Comparison of ENCODE assay signal across 1 cellular context in the genomic region with DNA sequence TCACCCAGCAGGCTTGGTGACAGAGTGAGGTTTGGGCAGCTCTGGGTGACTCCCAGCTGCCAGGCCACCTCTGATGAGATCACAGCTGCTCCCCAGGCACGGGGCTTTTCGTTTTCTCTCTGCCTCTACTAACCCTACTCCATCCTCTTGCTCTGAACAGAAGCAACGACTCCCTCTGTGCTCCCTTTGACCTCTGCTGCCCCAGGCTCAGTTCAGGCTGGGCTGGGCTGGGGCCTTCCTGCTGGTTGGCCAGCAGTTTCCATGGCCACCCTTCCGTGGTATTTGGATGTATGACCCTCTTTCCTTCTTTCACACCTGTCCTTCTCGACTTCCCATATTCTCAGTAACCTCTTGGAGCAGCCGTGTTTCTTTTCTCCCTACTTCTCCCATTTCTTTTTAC.
TF ChIP-seq lines count a peak whose summit lies in the region.

No MANE protein-coding gene starts in this region.

TF ChIP-seq in HepG2, 621 proteins besides CTCF, POLR2A, EP300 and RAD21 (continued from another document):
- TF ChIP-seq, protein P1, sequence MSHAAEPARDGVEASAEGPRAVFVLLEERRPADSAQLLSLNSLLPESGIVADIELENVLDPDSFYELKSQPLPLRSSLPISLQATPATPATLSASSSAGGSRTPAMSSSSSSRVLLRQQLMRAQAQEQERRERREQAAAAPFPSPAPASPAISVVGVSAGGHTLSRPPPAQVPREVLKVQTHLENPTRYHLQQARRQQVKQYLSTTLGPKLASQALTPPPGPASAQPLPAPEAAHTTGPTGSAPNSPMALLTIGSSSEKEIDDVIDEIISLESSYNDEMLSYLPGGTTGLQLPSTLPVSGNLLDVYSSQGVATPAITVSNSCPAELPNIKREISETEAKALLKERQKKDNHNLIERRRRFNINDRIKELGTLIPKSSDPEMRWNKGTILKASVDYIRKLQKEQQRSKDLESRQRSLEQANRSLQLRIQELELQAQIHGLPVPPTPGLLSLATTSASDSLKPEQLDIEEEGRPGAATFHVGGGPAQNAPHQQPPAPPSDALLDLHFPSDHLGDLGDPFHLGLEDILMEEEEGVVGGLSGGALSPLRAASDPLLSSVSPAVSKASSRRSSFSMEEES (CRISPR knock-in tag; IDR thresholded peaks at IDR 0.05): no peak
- TF ChIP-seq, protein P2, sequence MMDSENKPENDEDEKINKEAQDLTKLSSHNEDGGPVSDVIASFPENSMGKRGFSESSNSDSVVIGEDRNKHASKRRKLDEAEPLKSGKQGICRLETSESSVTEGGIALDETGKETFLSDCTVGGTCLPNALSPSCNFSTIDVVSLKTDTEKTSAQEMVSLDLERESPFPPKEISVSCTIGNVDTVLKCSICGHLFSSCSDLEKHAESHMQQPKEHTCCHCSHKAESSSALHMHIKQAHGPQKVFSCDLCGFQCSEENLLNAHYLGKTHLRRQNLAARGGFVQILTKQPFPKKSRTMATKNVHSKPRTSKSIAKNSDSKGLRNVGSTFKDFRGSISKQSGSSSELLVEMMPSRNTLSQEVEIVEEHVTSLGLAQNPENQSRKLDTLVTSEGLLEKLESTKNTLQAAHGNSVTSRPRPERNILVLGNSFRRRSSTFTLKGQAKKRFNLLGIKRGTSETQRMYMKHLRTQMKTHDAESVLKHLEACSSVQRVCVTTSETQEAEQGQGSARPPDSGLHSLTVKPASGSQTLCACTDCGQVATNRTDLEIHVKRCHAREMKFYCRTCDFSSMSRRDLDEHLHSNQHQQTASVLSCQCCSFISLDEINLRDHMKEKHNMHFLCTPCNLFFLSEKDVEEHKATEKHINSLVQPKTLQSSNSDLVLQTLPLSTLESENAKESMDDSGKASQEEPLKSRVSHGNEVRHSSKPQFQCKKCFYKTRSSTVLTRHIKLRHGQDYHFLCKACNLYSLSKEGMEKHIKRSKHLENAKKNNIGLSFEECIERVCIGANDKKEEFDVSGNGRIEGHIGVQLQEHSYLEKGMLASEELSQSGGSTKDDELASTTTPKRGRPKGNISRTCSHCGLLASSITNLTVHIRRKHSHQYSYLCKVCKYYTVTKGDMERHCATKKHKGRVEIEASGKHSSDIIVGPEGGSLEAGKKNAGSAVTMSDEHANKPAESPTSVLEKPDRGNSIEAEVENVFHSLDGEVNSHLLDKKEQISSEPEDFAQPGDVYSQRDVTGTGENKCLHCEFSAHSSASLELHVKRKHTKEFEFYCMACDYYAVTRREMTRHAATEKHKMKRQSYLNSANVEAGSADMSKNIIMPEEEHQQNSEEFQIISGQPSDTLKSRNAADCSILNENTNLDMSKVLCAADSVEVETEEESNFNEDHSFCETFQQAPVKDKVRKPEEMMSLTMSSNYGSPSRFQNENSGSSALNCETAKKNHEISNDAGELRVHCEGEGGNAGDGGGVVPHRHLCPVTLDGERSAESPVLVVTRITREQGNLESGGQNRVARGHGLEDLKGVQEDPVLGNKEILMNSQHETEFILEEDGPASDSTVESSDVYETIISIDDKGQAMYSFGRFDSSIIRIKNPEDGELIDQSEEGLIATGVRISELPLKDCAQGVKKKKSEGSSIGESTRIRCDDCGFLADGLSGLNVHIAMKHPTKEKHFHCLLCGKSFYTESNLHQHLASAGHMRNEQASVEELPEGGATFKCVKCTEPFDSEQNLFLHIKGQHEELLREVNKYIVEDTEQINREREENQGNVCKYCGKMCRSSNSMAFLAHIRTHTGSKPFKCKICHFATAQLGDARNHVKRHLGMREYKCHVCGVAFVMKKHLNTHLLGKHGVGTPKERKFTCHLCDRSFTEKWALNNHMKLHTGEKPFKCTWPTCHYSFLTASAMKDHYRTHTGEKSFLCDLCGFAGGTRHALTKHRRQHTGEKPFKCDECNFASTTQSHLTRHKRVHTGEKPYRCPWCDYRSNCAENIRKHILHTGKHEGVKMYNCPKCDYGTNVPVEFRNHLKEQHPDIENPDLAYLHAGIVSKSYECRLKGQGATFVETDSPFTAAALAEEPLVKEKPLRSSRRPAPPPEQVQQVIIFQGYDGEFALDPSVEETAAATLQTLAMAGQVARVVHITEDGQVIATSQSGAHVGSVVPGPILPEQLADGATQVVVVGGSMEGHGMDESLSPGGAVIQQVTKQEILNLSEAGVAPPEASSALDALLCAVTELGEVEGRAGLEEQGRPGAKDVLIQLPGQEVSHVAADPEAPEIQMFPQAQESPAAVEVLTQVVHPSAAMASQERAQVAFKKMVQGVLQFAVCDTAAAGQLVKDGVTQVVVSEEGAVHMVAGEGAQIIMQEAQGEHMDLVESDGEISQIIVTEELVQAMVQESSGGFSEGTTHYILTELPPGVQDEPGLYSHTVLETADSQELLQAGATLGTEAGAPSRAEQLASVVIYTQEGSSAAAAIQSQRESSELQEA (CRISPR knock-in tag; IDR thresholded peaks at IDR 0.05; ENCODE audit: not compliant biosample characterization): no peak
- TF ChIP-seq, protein P3, sequence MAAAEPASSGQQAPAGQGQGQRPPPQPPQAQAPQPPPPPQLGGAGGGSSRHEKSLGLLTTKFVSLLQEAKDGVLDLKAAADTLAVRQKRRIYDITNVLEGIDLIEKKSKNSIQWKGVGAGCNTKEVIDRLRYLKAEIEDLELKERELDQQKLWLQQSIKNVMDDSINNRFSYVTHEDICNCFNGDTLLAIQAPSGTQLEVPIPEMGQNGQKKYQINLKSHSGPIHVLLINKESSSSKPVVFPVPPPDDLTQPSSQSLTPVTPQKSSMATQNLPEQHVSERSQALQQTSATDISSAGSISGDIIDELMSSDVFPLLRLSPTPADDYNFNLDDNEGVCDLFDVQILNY (CRISPR knock-in tag; conservative IDR thresholded peaks at IDR 0.05): no peak
- TF ChIP-seq, protein P4, sequence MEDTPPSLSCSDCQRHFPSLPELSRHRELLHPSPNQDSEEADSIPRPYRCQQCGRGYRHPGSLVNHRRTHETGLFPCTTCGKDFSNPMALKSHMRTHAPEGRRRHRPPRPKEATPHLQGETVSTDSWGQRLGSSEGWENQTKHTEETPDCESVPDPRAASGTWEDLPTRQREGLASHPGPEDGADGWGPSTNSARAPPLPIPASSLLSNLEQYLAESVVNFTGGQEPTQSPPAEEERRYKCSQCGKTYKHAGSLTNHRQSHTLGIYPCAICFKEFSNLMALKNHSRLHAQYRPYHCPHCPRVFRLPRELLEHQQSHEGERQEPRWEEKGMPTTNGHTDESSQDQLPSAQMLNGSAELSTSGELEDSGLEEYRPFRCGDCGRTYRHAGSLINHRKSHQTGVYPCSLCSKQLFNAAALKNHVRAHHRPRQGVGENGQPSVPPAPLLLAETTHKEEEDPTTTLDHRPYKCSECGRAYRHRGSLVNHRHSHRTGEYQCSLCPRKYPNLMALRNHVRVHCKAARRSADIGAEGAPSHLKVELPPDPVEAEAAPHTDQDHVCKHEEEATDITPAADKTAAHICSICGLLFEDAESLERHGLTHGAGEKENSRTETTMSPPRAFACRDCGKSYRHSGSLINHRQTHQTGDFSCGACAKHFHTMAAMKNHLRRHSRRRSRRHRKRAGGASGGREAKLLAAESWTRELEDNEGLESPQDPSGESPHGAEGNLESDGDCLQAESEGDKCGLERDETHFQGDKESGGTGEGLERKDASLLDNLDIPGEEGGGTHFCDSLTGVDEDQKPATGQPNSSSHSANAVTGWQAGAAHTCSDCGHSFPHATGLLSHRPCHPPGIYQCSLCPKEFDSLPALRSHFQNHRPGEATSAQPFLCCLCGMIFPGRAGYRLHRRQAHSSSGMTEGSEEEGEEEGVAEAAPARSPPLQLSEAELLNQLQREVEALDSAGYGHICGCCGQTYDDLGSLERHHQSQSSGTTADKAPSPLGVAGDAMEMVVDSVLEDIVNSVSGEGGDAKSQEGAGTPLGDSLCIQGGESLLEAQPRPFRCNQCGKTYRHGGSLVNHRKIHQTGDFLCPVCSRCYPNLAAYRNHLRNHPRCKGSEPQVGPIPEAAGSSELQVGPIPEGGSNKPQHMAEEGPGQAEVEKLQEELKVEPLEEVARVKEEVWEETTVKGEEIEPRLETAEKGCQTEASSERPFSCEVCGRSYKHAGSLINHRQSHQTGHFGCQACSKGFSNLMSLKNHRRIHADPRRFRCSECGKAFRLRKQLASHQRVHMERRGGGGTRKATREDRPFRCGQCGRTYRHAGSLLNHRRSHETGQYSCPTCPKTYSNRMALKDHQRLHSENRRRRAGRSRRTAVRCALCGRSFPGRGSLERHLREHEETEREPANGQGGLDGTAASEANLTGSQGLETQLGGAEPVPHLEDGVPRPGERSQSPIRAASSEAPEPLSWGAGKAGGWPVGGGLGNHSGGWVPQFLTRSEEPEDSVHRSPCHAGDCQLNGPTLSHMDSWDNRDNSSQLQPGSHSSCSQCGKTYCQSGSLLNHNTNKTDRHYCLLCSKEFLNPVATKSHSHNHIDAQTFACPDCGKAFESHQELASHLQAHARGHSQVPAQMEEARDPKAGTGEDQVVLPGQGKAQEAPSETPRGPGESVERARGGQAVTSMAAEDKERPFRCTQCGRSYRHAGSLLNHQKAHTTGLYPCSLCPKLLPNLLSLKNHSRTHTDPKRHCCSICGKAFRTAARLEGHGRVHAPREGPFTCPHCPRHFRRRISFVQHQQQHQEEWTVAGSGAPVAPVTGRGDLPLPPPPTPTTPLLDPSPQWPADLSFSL (CRISPR knock-in tag; IDR thresholded peaks at IDR 0.05): no peak
- TF ChIP-seq ZNF747 (CRISPR knock-in tag; IDR thresholded peaks at IDR 0.05; ENCODE audit: borderline replicate concordance) (no peak), PHF20 (CRISPR knock-in tag; IDR thresholded peaks at IDR 0.05) (no peak), ZNF616 (CRISPR knock-in tag; IDR thresholded peaks at IDR 0.05; ENCODE audit: low read depth) (no peak)
